In genomic region chr11:128047026-128047425, GRCh38 we compare ENCODE assay signal across 2 cellular contexts.
TF ChIP-seq lines count a peak whose summit lies in the region.

No MANE protein-coding gene starts in this region.

TF ChIP-seq in IMR-90, 13 proteins besides CTCF, POLR2A, EP300 and RAD21 (continued from another document):
- TF ChIP-seq MAZ (IDR thresholded peaks at IDR 0.05; ENCODE audit: borderline replicate concordance, low read depth, low read length) (no peak), MXI1 (IDR thresholded peaks at IDR 0.05; ENCODE audit: borderline replicate concordance, low read depth, low read length) (no peak), USF2 (IDR thresholded peaks at IDR 0.05; ENCODE audit: low read depth, low read length) (no peak), CEBPB (IDR thresholded peaks at IDR 0.05; ENCODE audit: low read depth, low read length) (no peak), BHLHE40 (IDR thresholded peaks at IDR 0.05; ENCODE audit: low read depth, low read length) (no peak), FOS (IDR thresholded peaks at IDR 0.05; ENCODE audit: low read depth, low read length) (no peak), NFE2L2 (IDR thresholded peaks at IDR 0.05; ENCODE audit: low read depth, low read length) (no peak), RCOR1 (IDR thresholded peaks at IDR 0.05; ENCODE audit: insufficient replicate concordance, low read length) (no peak), RFX5 (IDR thresholded peaks at IDR 0.05; ENCODE audit: low read depth, low read length) (no peak), SMC3 (IDR thresholded peaks at IDR 0.05; ENCODE audit: low read depth, low read length) (no peak), MAFK (IDR thresholded peaks at IDR 0.05; ENCODE audit: low read depth, low read length) (no peak)
- TF ChIP-seq, protein P1, sequence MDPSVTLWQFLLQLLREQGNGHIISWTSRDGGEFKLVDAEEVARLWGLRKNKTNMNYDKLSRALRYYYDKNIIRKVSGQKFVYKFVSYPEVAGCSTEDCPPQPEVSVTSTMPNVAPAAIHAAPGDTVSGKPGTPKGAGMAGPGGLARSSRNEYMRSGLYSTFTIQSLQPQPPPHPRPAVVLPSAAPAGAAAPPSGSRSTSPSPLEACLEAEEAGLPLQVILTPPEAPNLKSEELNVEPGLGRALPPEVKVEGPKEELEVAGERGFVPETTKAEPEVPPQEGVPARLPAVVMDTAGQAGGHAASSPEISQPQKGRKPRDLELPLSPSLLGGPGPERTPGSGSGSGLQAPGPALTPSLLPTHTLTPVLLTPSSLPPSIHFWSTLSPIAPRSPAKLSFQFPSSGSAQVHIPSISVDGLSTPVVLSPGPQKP (IDR thresholded peaks at IDR 0.05; ENCODE audit: borderline replicate concordance, low read depth, low read length) = no peak

TF ChIP-seq in SK-N-SH treated with all-trans-retinoic acid at 6 μM for 48 hours, 23 proteins besides CTCF, POLR2A, EP300 and RAD21:
- TF ChIP-seq, protein P2, sequence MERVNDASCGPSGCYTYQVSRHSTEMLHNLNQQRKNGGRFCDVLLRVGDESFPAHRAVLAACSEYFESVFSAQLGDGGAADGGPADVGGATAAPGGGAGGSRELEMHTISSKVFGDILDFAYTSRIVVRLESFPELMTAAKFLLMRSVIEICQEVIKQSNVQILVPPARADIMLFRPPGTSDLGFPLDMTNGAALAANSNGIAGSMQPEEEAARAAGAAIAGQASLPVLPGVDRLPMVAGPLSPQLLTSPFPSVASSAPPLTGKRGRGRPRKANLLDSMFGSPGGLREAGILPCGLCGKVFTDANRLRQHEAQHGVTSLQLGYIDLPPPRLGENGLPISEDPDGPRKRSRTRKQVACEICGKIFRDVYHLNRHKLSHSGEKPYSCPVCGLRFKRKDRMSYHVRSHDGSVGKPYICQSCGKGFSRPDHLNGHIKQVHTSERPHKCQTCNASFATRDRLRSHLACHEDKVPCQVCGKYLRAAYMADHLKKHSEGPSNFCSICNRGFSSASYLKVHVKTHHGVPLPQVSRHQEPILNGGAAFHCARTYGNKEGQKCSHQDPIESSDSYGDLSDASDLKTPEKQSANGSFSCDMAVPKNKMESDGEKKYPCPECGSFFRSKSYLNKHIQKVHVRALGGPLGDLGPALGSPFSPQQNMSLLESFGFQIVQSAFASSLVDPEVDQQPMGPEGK (CRISPR knock-in tag; IDR thresholded peaks at IDR 0.05; ENCODE audit: borderline replicate concordance) = no peak
- no peak for TF ChIP-seq TOX (CRISPR knock-in tag; IDR thresholded peaks at IDR 0.05; ENCODE audit: borderline replicate concordance)
- no peak for TF ChIP-seq ARNTL (CRISPR knock-in tag; IDR thresholded peaks at IDR 0.05; ENCODE audit: borderline replicate concordance, low read depth)
- TF ChIP-seq, protein P3, sequence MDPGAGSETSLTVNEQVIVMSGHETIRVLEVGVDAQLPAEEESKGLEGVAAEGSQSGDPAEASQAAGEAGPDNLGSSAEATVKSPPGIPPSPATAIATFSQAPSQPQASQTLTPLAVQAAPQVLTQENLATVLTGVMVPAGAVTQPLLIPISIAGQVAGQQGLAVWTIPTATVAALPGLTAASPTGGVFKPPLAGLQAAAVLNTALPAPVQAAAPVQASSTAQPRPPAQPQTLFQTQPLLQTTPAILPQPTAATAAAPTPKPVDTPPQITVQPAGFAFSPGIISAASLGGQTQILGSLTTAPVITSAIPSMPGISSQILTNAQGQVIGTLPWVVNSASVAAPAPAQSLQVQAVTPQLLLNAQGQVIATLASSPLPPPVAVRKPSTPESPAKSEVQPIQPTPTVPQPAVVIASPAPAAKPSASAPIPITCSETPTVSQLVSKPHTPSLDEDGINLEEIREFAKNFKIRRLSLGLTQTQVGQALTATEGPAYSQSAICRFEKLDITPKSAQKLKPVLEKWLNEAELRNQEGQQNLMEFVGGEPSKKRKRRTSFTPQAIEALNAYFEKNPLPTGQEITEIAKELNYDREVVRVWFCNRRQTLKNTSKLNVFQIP (CRISPR knock-in tag; IDR thresholded peaks at IDR 0.05; ENCODE audit: borderline replicate concordance, low read depth) = no peak
- no peak for TF ChIP-seq OSR1 (CRISPR knock-in tag; IDR thresholded peaks at IDR 0.05)
- no peak for TF ChIP-seq ISL1 (CRISPR knock-in tag; IDR thresholded peaks at IDR 0.05)
- no peak for TF ChIP-seq RARB (CRISPR knock-in tag; IDR thresholded peaks at IDR 0.05)
- TF ChIP-seq BACH2 (CRISPR knock-in tag; IDR thresholded peaks at IDR 0.05; ENCODE audit: borderline replicate concordance) = no peak
- TF ChIP-seq ZNF565 (CRISPR knock-in tag; conservative IDR thresholded peaks at IDR 0.05; ENCODE audit: low read depth) = no peak
- TF ChIP-seq ZFP3 (CRISPR knock-in tag; IDR thresholded peaks at IDR 0.05) = no peak
- no peak for TF ChIP-seq ZC3H10 (CRISPR knock-in tag; IDR thresholded peaks at IDR 0.05)
- TF ChIP-seq, protein P4, sequence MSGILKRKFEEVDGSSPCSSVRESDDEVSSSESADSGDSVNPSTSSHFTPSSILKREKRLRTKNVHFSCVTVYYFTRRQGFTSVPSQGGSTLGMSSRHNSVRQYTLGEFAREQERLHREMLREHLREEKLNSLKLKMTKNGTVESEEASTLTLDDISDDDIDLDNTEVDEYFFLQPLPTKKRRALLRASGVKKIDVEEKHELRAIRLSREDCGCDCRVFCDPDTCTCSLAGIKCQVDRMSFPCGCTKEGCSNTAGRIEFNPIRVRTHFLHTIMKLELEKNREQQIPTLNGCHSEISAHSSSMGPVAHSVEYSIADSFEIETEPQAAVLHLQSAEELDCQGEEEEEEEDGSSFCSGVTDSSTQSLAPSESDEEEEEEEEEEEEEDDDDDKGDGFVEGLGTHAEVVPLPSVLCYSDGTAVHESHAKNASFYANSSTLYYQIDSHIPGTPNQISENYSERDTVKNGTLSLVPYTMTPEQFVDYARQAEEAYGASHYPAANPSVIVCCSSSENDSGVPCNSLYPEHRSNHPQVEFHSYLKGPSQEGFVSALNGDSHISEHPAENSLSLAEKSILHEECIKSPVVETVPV (CRISPR knock-in tag; IDR thresholded peaks at IDR 0.05) = no peak
- no peak for TF ChIP-seq CSDC2 (CRISPR knock-in tag; IDR thresholded peaks at IDR 0.05)
- no peak for TF ChIP-seq ZFP30 (CRISPR knock-in tag; IDR thresholded peaks at IDR 0.05)
- TF ChIP-seq, protein P5, sequence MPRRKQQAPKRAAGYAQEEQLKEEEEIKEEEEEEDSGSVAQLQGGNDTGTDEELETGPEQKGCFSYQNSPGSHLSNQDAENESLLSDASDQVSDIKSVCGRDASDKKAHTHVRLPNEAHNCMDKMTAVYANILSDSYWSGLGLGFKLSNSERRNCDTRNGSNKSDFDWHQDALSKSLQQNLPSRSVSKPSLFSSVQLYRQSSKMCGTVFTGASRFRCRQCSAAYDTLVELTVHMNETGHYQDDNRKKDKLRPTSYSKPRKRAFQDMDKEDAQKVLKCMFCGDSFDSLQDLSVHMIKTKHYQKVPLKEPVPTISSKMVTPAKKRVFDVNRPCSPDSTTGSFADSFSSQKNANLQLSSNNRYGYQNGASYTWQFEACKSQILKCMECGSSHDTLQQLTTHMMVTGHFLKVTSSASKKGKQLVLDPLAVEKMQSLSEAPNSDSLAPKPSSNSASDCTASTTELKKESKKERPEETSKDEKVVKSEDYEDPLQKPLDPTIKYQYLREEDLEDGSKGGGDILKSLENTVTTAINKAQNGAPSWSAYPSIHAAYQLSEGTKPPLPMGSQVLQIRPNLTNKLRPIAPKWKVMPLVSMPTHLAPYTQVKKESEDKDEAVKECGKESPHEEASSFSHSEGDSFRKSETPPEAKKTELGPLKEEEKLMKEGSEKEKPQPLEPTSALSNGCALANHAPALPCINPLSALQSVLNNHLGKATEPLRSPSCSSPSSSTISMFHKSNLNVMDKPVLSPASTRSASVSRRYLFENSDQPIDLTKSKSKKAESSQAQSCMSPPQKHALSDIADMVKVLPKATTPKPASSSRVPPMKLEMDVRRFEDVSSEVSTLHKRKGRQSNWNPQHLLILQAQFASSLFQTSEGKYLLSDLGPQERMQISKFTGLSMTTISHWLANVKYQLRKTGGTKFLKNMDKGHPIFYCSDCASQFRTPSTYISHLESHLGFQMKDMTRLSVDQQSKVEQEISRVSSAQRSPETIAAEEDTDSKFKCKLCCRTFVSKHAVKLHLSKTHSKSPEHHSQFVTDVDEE (CRISPR knock-in tag; IDR thresholded peaks at IDR 0.05) = no peak
